ENCODE assay signal across 19 cellular contexts in the genomic region with DNA sequence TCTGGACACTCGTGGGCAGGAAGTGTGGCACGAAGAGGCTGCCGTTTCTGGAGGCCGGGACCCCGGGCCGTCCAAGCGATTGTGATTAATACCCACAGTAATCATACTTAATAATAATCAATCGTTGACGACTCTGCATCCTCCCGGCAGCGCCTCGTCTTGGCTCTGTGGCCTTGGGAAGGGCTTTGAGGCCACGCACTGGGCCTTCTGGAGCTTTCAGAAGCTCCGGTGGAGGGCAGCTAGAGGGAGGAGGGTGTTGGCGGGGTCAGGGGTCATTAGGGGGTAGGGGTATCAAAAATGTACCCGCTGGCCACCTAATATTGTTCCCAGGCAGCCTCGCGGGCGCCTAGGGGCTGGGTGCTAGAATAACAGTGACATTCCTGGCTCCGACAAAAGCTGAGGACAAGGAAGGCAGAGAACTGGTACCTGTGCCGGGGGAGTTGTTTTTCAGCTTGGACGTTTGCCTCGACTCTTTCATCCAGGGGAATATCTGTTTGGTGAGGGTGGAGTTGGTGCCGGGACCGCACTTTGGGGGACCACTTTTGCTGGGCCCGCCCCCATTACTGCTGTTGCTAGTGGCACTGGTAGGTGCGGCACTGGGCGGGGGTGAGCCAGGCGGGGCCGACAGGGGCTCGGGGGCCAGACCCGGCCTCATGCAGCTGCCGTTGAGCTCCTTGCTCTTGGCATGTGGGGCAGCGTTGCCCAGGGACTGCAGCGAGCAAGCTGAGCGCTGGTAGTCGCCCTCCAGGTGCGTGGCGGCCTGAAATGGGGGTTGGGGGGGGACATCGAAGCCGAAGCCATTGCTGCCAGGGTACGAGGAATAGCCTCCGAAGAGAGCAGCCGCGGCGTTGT. TPM values are rescaled to one million over a fixed set of nuclear protein-coding genes. Genes with fewer than 3 reads are reported as not detected.
DNase-seq lines count a peak whose midpoint lies in the region; ATAC-seq and TF ChIP-seq lines count a peak whose summit lies in the region.
"Had no signal": no experiment of that assay in that cellular context is flagged by ENCODE, and none has a peak within 500 bp of the region (broad histone marks: within the 10 kb centered on the region; RNA-seq: fewer than 3 reads in every experiment).

No MANE protein-coding gene starts in this region.

- H3K27me3 Mint-ChIP-seq in Calu3 (ENCODE audit: unreplicated experiment): no peaks in the 10 kb centered on the region
- H3K27me3 Mint-ChIP-seq in neural crest cell (ENCODE audit: low read depth): peaks cover 99% of the 10 kb centered on the region
- peaks cover 42 to 66% of the 10 kb centered on the region in 2 donors for H3K27me3 Mint-ChIP-seq in stimulated activated naive B cell treated with anti-CD40 and anti-IgM and Interleukin-4, amounts not matched to agents 10 μg/mL and 1 μg/mL and 100 μg/mL, for 72 hours

- H3K27ac Mint-ChIP-seq in Calu3 (ENCODE audit: unreplicated experiment) (peak overlapping the region; percentile 65), neural crest cell (ENCODE audit: unreplicated experiment) (no peak overlapping the region)
- H3K27ac Mint-ChIP-seq in stimulated activated naive B cell treated with anti-CD40 and anti-IgM and Interleukin-4, amounts not matched to agents 10 μg/mL and 1 μg/mL and 100 μg/mL, for 72 hours: no peak overlapping the region
- H3K27ac Mint-ChIP-seq: activated naive CD4-positive, alpha-beta T cell treated with anti-CD3 and anti-CD28 coated beads, Interleukin-2, amount 10 ng/mL, durations not matched to agents 7 days and 5 days had no signal

- H3K36me3 ChIP-seq in Panc1 (ENCODE audit: control insufficient read depth, insufficient read depth, low read length): peaks cover 26% of the 10 kb centered on the region
- peaks cover 4 to 29% (median 23%) of the 10 kb centered on the region in 4 donors for H3K36me3 ChIP-seq in esophagus muscularis mucosa
- H3K36me3 ChIP-seq: tibial nerve had no signal

- H3K4me3 Mint-ChIP-seq in Calu3 (ENCODE audit: low read depth, unreplicated experiment) (peak overlapping the region; percentile 42), neural crest cell (peak overlapping the region; percentile 84)
- no peak overlapping the region for H3K4me3 Mint-ChIP-seq in stimulated activated naive B cell treated with anti-CD40 and anti-IgM and Interleukin-4, amounts not matched to agents 10 μg/mL and 1 μg/mL and 100 μg/mL, for 72 hours
- H3K4me3 Mint-ChIP-seq: activated naive CD4-positive, alpha-beta T cell treated with anti-CD3 and anti-CD28 coated beads, Interleukin-2, amount 10 ng/mL, durations not matched to agents 7 days and 5 days had no signal

- H3K27ac ChIP-seq in Panc1 (ENCODE audit: low read length) (peak overlapping the region; percentile 91), esophagus muscularis mucosa (replicated peaks in 1 of 4) (peak overlapping the region; percentile 91 to 97 (median 96))

- H3K4me1 Mint-ChIP-seq in Calu3 (ENCODE audit: low read depth, unreplicated experiment) (peaks cover 34% of the 10 kb centered on the region), neural crest cell (peaks cover 71% of the 10 kb centered on the region)
- peaks cover 8 to 30% of the 10 kb centered on the region in 2 donors for H3K4me1 Mint-ChIP-seq in stimulated activated naive B cell treated with anti-CD40 and anti-IgM and Interleukin-4, amounts not matched to agents 10 μg/mL and 1 μg/mL and 100 μg/mL, for 72 hours

- 63% methylated on average over 38 of the region's 46 CpGs for WGBS in esophagus muscularis mucosa

- H3K9me3 Mint-ChIP-seq in Calu3 (ENCODE audit: low read depth, unreplicated experiment) (no peaks in the 10 kb centered on the region), neural crest cell (no peaks in the 10 kb centered on the region)
- no peaks in the 10 kb centered on the region for H3K9me3 Mint-ChIP-seq in stimulated activated naive B cell treated with anti-CD40 and anti-IgM and Interleukin-4, amounts not matched to agents 10 μg/mL and 1 μg/mL and 100 μg/mL, for 72 hours
- H3K9me3 Mint-ChIP-seq: activated naive CD4-positive, alpha-beta T cell treated with anti-CD3 and anti-CD28 coated beads, Interleukin-2, amount 10 ng/mL, durations not matched to agents 7 days and 5 days had no signal

- DNase-seq in Calu3: no peak
- DNase-seq in Panc1 (ENCODE audit: low read depth, low spot score): no peak
- DNase-seq in esophagus muscularis mucosa (ENCODE audit: extremely low spot score): no peak
- DNase-seq in neural crest cell (ENCODE audit: low read depth, low spot score): no peak
- no peak for DNase-seq in stimulated activated naive B cell treated with anti-CD40 and anti-IgM and Interleukin-4, amounts not matched to agents 10 μg/mL and 1 μg/mL and 100 μg/mL, for 72 hours
- DNase-seq in NCI-H774 (lab: John Stamatoyannopoulos, UW): no peak
- no peak for DNase-seq in T-helper 1 cell
- no peak for DNase-seq in amniotic stem cell (lab: John Stamatoyannopoulos, UW)
- DNase-seq: activated naive CD4-positive, alpha-beta T cell treated with anti-CD3 and anti-CD28 coated beads, Interleukin-2, amount 10 ng/mL, durations not matched to agents 7 days and 5 days; cerebellar nuclear complex; DMS79 treated with DMSO at 0.1 percent for 48 hours; MG63; NCI-H2227 treated with DMSO at 0.1 percent for 48 hours; PC-3 had no signal

- TF ChIP-seq EP300 in esophagus muscularis mucosa (IDR thresholded peaks at IDR 0.05): no peak

- ATAC-seq in Panc1: no peak
- no peak for ATAC-seq in stimulated activated naive B cell treated with anti-CD40 and anti-IgM and Interleukin-4, amounts not matched to agents 10 μg/mL and 1 μg/mL and 100 μg/mL, for 72 hours (replicated peaks)
- ATAC-seq: activated CD4-positive, CD25-positive, alpha-beta regulatory T cell treated with anti-CD3 and anti-CD28 coated beads, Interleukin-2, amount 50 U/mL, for 24 hours; esophagus mucosa; HCT116; PC-3 had no signal

- peaks cover 90% of the 10 kb centered on the region for H3K36me3 Mint-ChIP-seq in Calu3 (ENCODE audit: insufficient read depth, unreplicated experiment)
- peaks cover 4% of the 10 kb centered on the region for H3K36me3 Mint-ChIP-seq in neural crest cell (ENCODE audit: low read depth)
- peaks cover 2 to 5% of the 10 kb centered on the region in 2 donors for H3K36me3 Mint-ChIP-seq in stimulated activated naive B cell treated with anti-CD40 and anti-IgM and Interleukin-4, amounts not matched to agents 10 μg/mL and 1 μg/mL and 100 μg/mL, for 72 hours

- no TSS peak for BruUV-seq in Calu3 (replicated peaks; lab: Mats Ljungman, UMichigan)
- no TSS peak for BruUV-seq in Panc1 (replicated peaks; lab: Mats Ljungman, UMichigan)

- peaks cover 79% of the 10 kb centered on the region for H3K4me1 ChIP-seq in Panc1 (ENCODE audit: control insufficient read depth, insufficient read depth, low read length)
- H3K4me1 ChIP-seq in esophagus muscularis mucosa: peaks cover 33 to 97% (median 97%) of the 10 kb centered on the region in 4 donors

- TF ChIP-seq CTCF in Calu3 (IDR thresholded peaks at IDR 0.05; ENCODE audit: unreplicated experiment): no peak
- TF ChIP-seq CTCF in Panc1 (IDR thresholded peaks at IDR 0.05): no peak
- no peak for TF ChIP-seq CTCF in esophagus muscularis mucosa (IDR thresholded peaks at IDR 0.05)
- TF ChIP-seq CTCF in neural crest cell (conservative IDR thresholded peaks at IDR 0.05): no peak

- POLR2A ChIA-PET in Panc1 (lab: Charles Lee): no interaction called here

- no peaks in the 10 kb centered on the region for H3K27me3 ChIP-seq in Panc1 (ENCODE audit: control insufficient read depth, insufficient read depth, low read length)
- no peaks in the 10 kb centered on the region for H3K27me3 ChIP-seq in esophagus muscularis mucosa
- H3K27me3 ChIP-seq: MG63 had no signal

- TF ChIP-seq POLR2A in esophagus muscularis mucosa (IDR thresholded peaks at IDR 0.05; ENCODE audit: low read depth): no peak

- in situ Hi-C loops in Panc1 (cut with HindIII; ENCODE audit: low pct_unique_long_range_greater_than_20kb, low sequenced_read_pairs): no loop called here

- intact Hi-C loops in Calu3 (cut with micrococcal nuclease; ENCODE audit: unreplicated experiment) (no loop called here), Panc1 (cut with micrococcal nuclease; ENCODE audit: unreplicated experiment) (no loop called here), esophagus muscularis mucosa (cut with DNase I) (no loop called here)

- CTCF ChIA-PET in Calu3 (lab: Charles Lee) (no interaction called here), Panc1 (lab: Charles Lee) (interaction anchor here (0.7 to 0.9 kb wide), 3 partner anchors 11 to 51 kb away, joined by 3 to 4 read pairs (median 3); no protein-coding TSS in a partner anchor)

- H3K4me3 ChIP-seq in Panc1 (ENCODE audit: low read depth in 2 of 2, low read length in 2 of 2) (no peak overlapping the region), esophagus muscularis mucosa (peak overlapping the region; percentile 36 to 57 (median 40))
- H3K4me3 ChIP-seq: MG63 had no signal

- no peaks in the 10 kb centered on the region for H3K9me3 ChIP-seq in Panc1 (ENCODE audit: control insufficient read depth, insufficient read depth, low read depth, low read length)
- H3K9me3 ChIP-seq in esophagus muscularis mucosa: no peaks in the 10 kb centered on the region
- H3K9me3 ChIP-seq: MG63, tibial nerve had no signal

RNA-seq across cellular contexts. Expression of a gene that starts 6.9 kb away (rescaled TPM):
- total RNA-seq in Calu3 (2022) (24.5 and 32.6 TPM in 2 replicates), Panc1 (2021; ENCODE audit: unreplicated experiment) (70.1 TPM), esophagus muscularis mucosa (10 to 100 TPM; 36.3 to 86.4 (median 63.4) TPM), neural crest cell (60.0 and 60.9 TPM in 2 replicates)
- 66.6 TPM for polyA plus RNA-seq in Panc1 (2012; ENCODE audit: insufficient read length)

RNA-seq across cellular contexts. Expression of a gene that starts 21.0 kb away (rescaled TPM):
- total RNA-seq in Calu3 (2022) (not detected in 2 replicates), Panc1 (2021; ENCODE audit: unreplicated experiment) (not detected), esophagus muscularis mucosa (not detected), neural crest cell (2.7 and 3.6 TPM in 2 replicates)
- not detected for polyA plus RNA-seq in Panc1 (2012; ENCODE audit: insufficient read length)
- total RNA-seq: PC-3, tibial nerve had no signal
- polyA plus RNA-seq: BJ had no signal

RNA-seq across cellular contexts. Expression of a gene that starts 26.3 kb away (rescaled TPM):
- total RNA-seq in Calu3 (2022): 28.0 and 31.1 TPM in 2 replicates
- 27.9 TPM for total RNA-seq in Panc1 (2021; ENCODE audit: unreplicated experiment)
- 19.4 TPM for polyA plus RNA-seq in Panc1 (2012; ENCODE audit: insufficient read length)
- 1 to 10 TPM; 3.5 to 8.3 (median 5.0) TPM for total RNA-seq in esophagus muscularis mucosa
- 4.4 and 5.0 TPM in 2 replicates for total RNA-seq in neural crest cell
- polyA plus RNA-seq: BJ had no signal

RNA-seq across cellular contexts. Expression of a gene that starts 38.2 kb away (rescaled TPM):
- 151 and 154 TPM in 2 replicates for total RNA-seq in Calu3 (2022)
- 127 TPM for total RNA-seq in Panc1 (2021; ENCODE audit: unreplicated experiment)
- polyA plus RNA-seq in Panc1 (2012; ENCODE audit: insufficient read length): 113 TPM
- total RNA-seq in esophagus muscularis mucosa: 10 to 100 TPM; 10.8 to 34.9 (median 28.7) TPM
- total RNA-seq in neural crest cell: 21.9 and 22.8 TPM in 2 replicates
- polyA plus RNA-seq: BJ had no signal

RNA-seq across cellular contexts. Expression of a gene that starts 41.8 kb away (rescaled TPM):
- total RNA-seq in Calu3 (2022) (47.2 and 48.5 TPM in 2 replicates), Panc1 (2021; ENCODE audit: unreplicated experiment) (67.2 TPM), esophagus muscularis mucosa (under 1 TPM; 0.17 to 0.83 (median 0.36) TPM), neural crest cell (2.3 and 2.6 TPM in 2 replicates)
- 64.4 TPM for polyA plus RNA-seq in Panc1 (2012; ENCODE audit: insufficient read length)
- polyA plus RNA-seq: BJ had no signal

Comparison
In these comparisons a context has a peak if more than half of its experiments do, and no peak if none do; other contexts are left out.
1. H3K4me3 Mint-ChIP-seq: peak in Calu3 (single experiment) and neural crest cell (single experiment); none in stimulated activated naive B cell treated with anti-CD40 and anti-IgM and Interleukin-4, amounts not matched to agents 10 μg/mL and 1 μg/mL and 100 μg/mL, for 72 hours (0 of 2).
2. H3K4me3 ChIP-seq: peak in esophagus muscularis mucosa (4 of 4); none in Panc1 (0 of 2).